22 cellular contexts compared by ENCODE assay signal in genomic region chr10:122931088-122931958, GRCh38. TPM values are rescaled to one million over a fixed set of nuclear protein-coding genes. Genes with fewer than 3 reads are reported as not detected.
DNase-seq lines count a peak whose midpoint lies in the region; ATAC-seq, FAIRE-seq and TF ChIP-seq lines count a peak whose summit lies in the region.
"Had no signal": no experiment of that assay in that cellular context is flagged by ENCODE, and none has a peak within 500 bp of the region (broad histone marks: within the 10 kb centered on the region; RNA-seq: fewer than 3 reads in every experiment).

No MANE protein-coding gene starts in this region.

- peaks cover 14% of the 10 kb centered on the region for H3K36me3 Mint-ChIP-seq in MCF 10A (ENCODE audit: insufficient read depth, unreplicated experiment)

- ATAC-seq in GM18870 (IDR thresholded peaks at IDR 0.05; ENCODE audit: unreplicated experiment) (no peak), GM18498 (IDR thresholded peaks at IDR 0.05; ENCODE audit: unreplicated experiment) (no peak)
- ATAC-seq: T-cell had no signal

- no peak overlapping the region for H3K27ac ChIP-seq in SJCRH30
- H3K27ac ChIP-seq: PC-9, SK-N-MC had no signal

- no peaks in the 10 kb centered on the region for H3K36me3 ChIP-seq in bronchial epithelial cell (ENCODE audit: control insufficient read depth, insufficient read depth, low read length)
- H3K36me3 ChIP-seq in SJCRH30, result peaks cover 17% of the 10 kb centered on the region

- DNase-seq in EL, result peak; percentile 22
- DNase-seq in NCI-H526 treated with DMSO at 0.1 percent for 48 hours (lab: John Stamatoyannopoulos, UW), result peak; percentile 15
- DNase-seq in bronchial epithelial cell (ENCODE audit: low read depth), result peak; percentile 1
- DNase-seq in non-pigmented ciliary epithelial cell (ENCODE audit: low read depth), result peak; percentile 19
- DNase-seq in MCF 10A (ENCODE audit: unreplicated experiment), result no peak
- DNase-seq in SJCRH30, result no peak
- DNase-seq: Calu3, DMS53, NCI-H1436, NCI-H2029, NCI-H2171, NCI-H446 treated with DMSO at 0.1 percent for 48 hours, NCI-H774, PC-9, T-cell had no signal

- H3K4me1 ChIP-seq in SJCRH30, result no peaks in the 10 kb centered on the region

- TF ChIP-seq CTCF in bronchial epithelial cell (IDR thresholded peaks at IDR 0.05; ENCODE audit: insufficient read depth, low read length, severe bottlenecking), result no peak
- TF ChIP-seq CTCF in MCF 10A (IDR thresholded peaks at IDR 0.05; ENCODE audit: unreplicated experiment), result no peak

- POLR2A ChIA-PET in MCF 10A (lab: Yijun Ruan, JAX), result interaction anchor here (0.5 to 1.1 kb wide), 3 partner anchors 9 to 104 kb away, joined by 3 to 4 read pairs (median 3); no protein-coding TSS in a partner anchor

- no peaks in the 10 kb centered on the region for H3K4me1 Mint-ChIP-seq in MCF 10A (ENCODE audit: insufficient read depth, unreplicated experiment)

- intact Hi-C loops in MCF 10A (cut with micrococcal nuclease), result no loop called here

- H3K4me3 ChIP-seq in bronchial epithelial cell (ENCODE audit: low read depth, low read length) (no peak overlapping the region), SJCRH30 (no peak overlapping the region)
- H3K4me3 ChIP-seq: PC-9, SK-N-MC had no signal

- H3K27me3 ChIP-seq in bronchial epithelial cell (ENCODE audit: control insufficient read depth, insufficient read depth, low read length) (no peaks in the 10 kb centered on the region), SJCRH30 (no peaks in the 10 kb centered on the region)

- no peaks in the 10 kb centered on the region for H3K27me3 Mint-ChIP-seq in MCF 10A (ENCODE audit: insufficient read depth, unreplicated experiment)
- H3K27me3 Mint-ChIP-seq: T-cell had no signal

- H3K4me3 Mint-ChIP-seq in MCF 10A (ENCODE audit: unreplicated experiment), result no peak overlapping the region
- H3K4me3 Mint-ChIP-seq: T-cell had no signal

- H3K9me3 ChIP-seq in SJCRH30 (replicated peaks), result no peaks in the 10 kb centered on the region

- CTCF ChIA-PET in MCF 10A (lab: Yijun Ruan, JAX), result interaction anchor here (0.7 kb wide), 1 partner anchor 428 kb away, joined by 3 read pairs; no protein-coding TSS in a partner anchor

- no peaks in the 10 kb centered on the region for H3K9me3 Mint-ChIP-seq in MCF 10A (ENCODE audit: unreplicated experiment)
- H3K9me3 Mint-ChIP-seq: T-cell had no signal

- BruUV-seq in MCF 10A (replicated peaks; lab: Mats Ljungman, UMichigan), result no TSS peak

- no peak overlapping the region for H3K27ac Mint-ChIP-seq in MCF 10A (ENCODE audit: low read depth, unreplicated experiment)
- H3K27ac Mint-ChIP-seq: T-cell had no signal

- FAIRE-seq in bronchial epithelial cell (lab: Jason Lieb, UNC), result no peak
- FAIRE-seq: GM12891 had no signal

RNA-seq across cellular contexts. Expression of gene FAM24A, which starts 20.9 kb away (rescaled TPM):
- total RNA-seq in bronchial epithelial cell (not detected in 2 replicates), MCF 10A (2022) (not detected in 2 replicates)
- total RNA-seq in SJCRH30 (2014; rRNA removed; shearing (Covaris generic)), result not detected in 2 replicates
- total RNA-seq: A673, Calu3, H4, HT1080, PC-9, T-cell had no signal

RNA-seq across cellular contexts. Expression of gene C10orf88, which starts 22.7 kb away (rescaled TPM):
- total RNA-seq in bronchial epithelial cell (10.0 and 15.1 TPM in 2 replicates), MCF 10A (2022) (11.7 and 13.6 TPM in 2 replicates)
- 12.0 and 14.1 TPM in 2 replicates for total RNA-seq in SJCRH30 (2014; rRNA removed; shearing (Covaris generic))

RNA-seq across cellular contexts. Expression of gene PSTK, which starts 48.9 kb away (rescaled TPM):
- total RNA-seq in bronchial epithelial cell (3.7 and 4.2 TPM in 2 replicates), MCF 10A (2022) (6.5 and 8.3 TPM in 2 replicates)
- 6.8 and 7.9 TPM in 2 replicates for total RNA-seq in SJCRH30 (2014; rRNA removed; shearing (Covaris generic))

RNA-seq across cellular contexts. Expression of gene FAM24B, which starts 51.9 kb away (rescaled TPM):
- 7.9 and 11.1 TPM in 2 replicates for total RNA-seq in bronchial epithelial cell
- total RNA-seq in MCF 10A (2022), result 17.1 and 23.7 TPM in 2 replicates
- total RNA-seq in SJCRH30 (2014; rRNA removed; shearing (Covaris generic)), result 11.2 and 19.9 TPM in 2 replicates

Comparison
In these comparisons a context has a peak if more than half of its experiments do, and no peak if none do; other contexts are left out.
1. DNase-seq: peak in EL (single experiment), NCI-H526 treated with DMSO at 0.1 percent for 48 hours (single experiment), bronchial epithelial cell (single experiment) and non-pigmented ciliary epithelial cell (single experiment); none in MCF 10A (single experiment) and SJCRH30 (0 of 2).